In genomic region chr18:23225518-23225917, GRCh38 we compare ENCODE assay signal across 10 cellular contexts.
DNase-seq lines count a peak whose midpoint lies in the region; ATAC-seq and TF ChIP-seq lines count a peak whose summit lies in the region.
"Had no signal": no experiment of that assay in that cellular context is flagged by ENCODE, and none has a peak within 500 bp of the region (broad histone marks: within the 10 kb centered on the region; RNA-seq: fewer than 3 reads in every experiment).

No MANE protein-coding gene starts in this region.

- no peaks in the 10 kb centered on the region for H3K27me3 ChIP-seq in PC-3 (ENCODE audit: low read length)

- DNase-seq in EH (ENCODE audit: low read depth) (peak; percentile 97), PC-3 (peak; percentile 82), fibroblast of mammary gland (ENCODE audit: low read depth) (peak; percentile 98), retinal pigment epithelial cell (ENCODE audit: low read depth) (peak; percentile 69), RPMI8226 (no peak), NCI-H146 treated with DMSO at 0.1 percent for 48 hours (lab: John Stamatoyannopoulos, UW; ENCODE audit: unreplicated experiment) (no peak)
- DNase-seq: central memory CD4-positive, alpha-beta T cell; NCI-H1417 treated with DMSO at 0.1 percent for 48 hours had no signal

- no peaks in the 10 kb centered on the region for H3K9me2 ChIP-seq in PC-3 (replicated peaks; ENCODE audit: low read length)

- CTCF ChIA-PET in PC-3 (lab: Charles Lee), result interaction anchor here (0.6 to 1.4 kb wide), 2 partner anchors 58 to 153 kb away, joined by 3 to 6 read pairs; no protein-coding TSS in a partner anchor

- POLR2A ChIA-PET in PC-3 (lab: Charles Lee; ENCODE audit: unreplicated experiment), result interaction anchor here (0.6 kb wide), 3 partner anchors 37 to 228 kb away, joined by 3 to 23 read pairs (median 4); no protein-coding TSS in a partner anchor

- ATAC-seq in PC-3 (peak; percentile 78), HG02981 (IDR thresholded peaks at IDR 0.05; ENCODE audit: unreplicated experiment) (no peak), HG03460 (IDR thresholded peaks at IDR 0.05; ENCODE audit: unreplicated experiment) (no peak)

- peak overlapping the region; percentile 78 for H3K27ac ChIP-seq in PC-3 (ENCODE audit: low read length)

- no peaks in the 10 kb centered on the region for H4K20me1 ChIP-seq in PC-3 (ENCODE audit: low read length)

- BruUV-seq in PC-3 (replicated peaks; lab: Mats Ljungman, UMichigan), result no TSS peak

- H3K79me2 ChIP-seq in PC-3 (ENCODE audit: low read length), result no peaks in the 10 kb centered on the region

- no peak overlapping the region for H2AFZ ChIP-seq in PC-3 (ENCODE audit: low read length)

- H3K4me2 ChIP-seq in PC-3 (ENCODE audit: low read length), result peak overlapping the region; percentile 58

- H3K9me3 ChIP-seq in PC-3 (ENCODE audit: low read length), result no peaks in the 10 kb centered on the region

- H3F3A ChIP-seq in PC-3 (ENCODE audit: low read length, unreplicated experiment), result no peaks in the 10 kb centered on the region

- TF ChIP-seq CTCF in PC-3 (conservative IDR thresholded peaks at IDR 0.05; ENCODE audit: low read depth, low read length), result no peak
- no peak for TF ChIP-seq CTCF in fibroblast of mammary gland (conservative IDR thresholded peaks at IDR 0.05; ENCODE audit: control insufficient read depth, insufficient read depth, low read depth, low read length)
- TF ChIP-seq CTCF in retinal pigment epithelial cell (conservative IDR thresholded peaks at IDR 0.05; ENCODE audit: low read depth, low read length), result no peak

- H3K9ac ChIP-seq in PC-3 (ENCODE audit: low read length), result 0 out of 2 replicates have a peak overlapping the region, but pooled peaks have one; percentile 13

- intact Hi-C loops in PC-3 (cut with micrococcal nuclease), result loop anchor here (2.0 to 5.0 kb wide), 3 partner anchors 59 to 148 kb away; no protein-coding TSS in a partner anchor

- no peaks in the 10 kb centered on the region for H3K36me3 ChIP-seq in PC-3 (ENCODE audit: low read depth, low read length)

- no peak overlapping the region for H3K4me3 ChIP-seq in PC-3 (ENCODE audit: low read length)
- H3K4me3 ChIP-seq in fibroblast of mammary gland (ENCODE audit: control insufficient read depth, low read depth, low read length), result no peak overlapping the region
- no peak overlapping the region for H3K4me3 ChIP-seq in retinal pigment epithelial cell (ENCODE audit: low read length)

- peaks cover 40% of the 10 kb centered on the region for H3K4me1 ChIP-seq in PC-3 (ENCODE audit: insufficient read depth, low read length)

Comparison
In these comparisons a context has a peak if more than half of its experiments do, and no peak if none do; other contexts are left out.
1. DNase-seq: peak in EH (single experiment), PC-3 (single experiment), fibroblast of mammary gland (single experiment) and retinal pigment epithelial cell (single experiment); none in RPMI8226 (single experiment) and NCI-H146 treated with DMSO at 0.1 percent for 48 hours (single experiment).